Comparison of ENCODE assay signal across 9 cellular contexts in genomic region chr11:62677709-62678108, GRCh38. TPM values are rescaled to one million over a fixed set of nuclear protein-coding genes. Genes with fewer than 3 reads are reported as not detected.
DNase-seq lines count a peak whose midpoint lies in the region; ATAC-seq, FAIRE-seq and TF ChIP-seq lines count a peak whose summit lies in the region.
"Had no signal": no experiment of that assay in that cellular context is flagged by ENCODE, and none has a peak within 500 bp of the region (broad histone marks: within the 10 kb centered on the region; RNA-seq: fewer than 3 reads in every experiment).

No MANE protein-coding gene starts in this region.

- H3K27me3 ChIP-seq in smooth muscle cell (ENCODE audit: low read depth) = no peaks in the 10 kb centered on the region
- H3K27me3 ChIP-seq in pancreas = no peaks in the 10 kb centered on the region

- H3K9me3 Mint-ChIP-seq in activated CD4-positive, alpha-beta T cell treated with anti-CD3 and anti-CD28 coated beads, Interleukin-2, amount 10 ng/mL, durations not matched to agents 7 days and 5 days = no peaks in the 10 kb centered on the region

- H4K20me1 ChIP-seq in smooth muscle cell (ENCODE audit: low read depth) = no peaks in the 10 kb centered on the region

- H3K4me3 ChIP-seq in WI38 (ENCODE audit: low read depth, low read length) (peak overlapping the region; percentile 96), fibroblast of the aortic adventitia (ENCODE audit: low read depth, low read length) (peak overlapping the region; percentile 76), smooth muscle cell (peak overlapping the region; percentile 92), pancreas (peak overlapping the region in 2 of 4 donors; percentile 94 to 97)

- H3K4me1 ChIP-seq in smooth muscle cell (ENCODE audit: low read depth) (peaks cover 7% of the 10 kb centered on the region), pancreas (peaks cover 9 to 21% (median 20%) of the 10 kb centered on the region in 3 donors)

- POLR2A ChIA-PET in activated CD4-positive, alpha-beta T cell treated with anti-CD3 and anti-CD28 coated beads, Interleukin-2, amount 10 ng/mL, durations not matched to agents 7 days and 5 days (lab: Charles Lee) = interaction anchor here (0.7 kb wide), 1 partner anchor 13 kb away, joined by 4 read pairs; the partner anchor contains the start of genes C11orf98 and CSKMT

- peaks cover 27% of the 10 kb centered on the region for H3F3A ChIP-seq in smooth muscle cell (ENCODE audit: low read depth)

- FAIRE-seq in pancreas (lab: Jason Lieb, UNC) = no peak

- no peak for DNase-seq in activated CD4-positive, alpha-beta T cell treated with anti-CD3 and anti-CD28 coated beads, Interleukin-2, amount 10 ng/mL, durations not matched to agents 7 days and 5 days
- no peak for DNase-seq in activated CD4-positive, alpha-beta T cell treated with anti-CD3 and anti-CD28 coated beads, Interleukin-2, amount 50 U/mL, for 1 hour
- DNase-seq in fibroblast of the aortic adventitia (ENCODE audit: low read depth) (no peak), smooth muscle cell (lab: John Stamatoyannopoulos, UW; ENCODE audit: unreplicated experiment) (no peak), DMS 273 (lab: John Stamatoyannopoulos, UW; ENCODE audit: unreplicated experiment) (no peak), pancreas (no peak)
- DNase-seq: activated CD4-positive, alpha-beta T cell treated with anti-CD3 and anti-CD28 coated beads for 4 hours had no signal

- peaks cover 33% of the 10 kb centered on the region for H3K36me3 Mint-ChIP-seq in activated CD4-positive, alpha-beta T cell treated with anti-CD3 and anti-CD28 coated beads, Interleukin-2, amount 10 ng/mL, durations not matched to agents 7 days and 5 days (ENCODE audit: low read depth)

- peak overlapping the region; percentile 90 for H3K4me3 Mint-ChIP-seq in activated CD4-positive, alpha-beta T cell treated with anti-CD3 and anti-CD28 coated beads, Interleukin-2, amount 10 ng/mL, durations not matched to agents 7 days and 5 days

- peak overlapping the region; percentile 95 for H3K9ac ChIP-seq in smooth muscle cell (ENCODE audit: low read depth)

- peaks cover 24% of the 10 kb centered on the region for H3K79me2 ChIP-seq in smooth muscle cell (ENCODE audit: low read depth)

- ATAC-seq in pancreas (no peak), HG02973 (IDR thresholded peaks at IDR 0.05; ENCODE audit: unreplicated experiment) (no peak)

- no peaks in the 10 kb centered on the region for H3K36me3 ChIP-seq in smooth muscle cell (ENCODE audit: low read depth)
- peaks cover 0 to 4% (median 0%) of the 10 kb centered on the region in 3 donors for H3K36me3 ChIP-seq in pancreas

- no peak overlapping the region for H2AFZ ChIP-seq in smooth muscle cell (ENCODE audit: low read depth)

- H3K27ac ChIP-seq in smooth muscle cell (ENCODE audit: low read depth) (peak overlapping the region; percentile 72), pancreas (no peak overlapping the region)

- H3K9me3 ChIP-seq in smooth muscle cell (replicated peaks; ENCODE audit: low read depth) = no peaks in the 10 kb centered on the region
- no peaks in the 10 kb centered on the region for H3K9me3 ChIP-seq in pancreas

- peak overlapping the region; percentile 91 for H3K4me2 ChIP-seq in smooth muscle cell

- CTCF ChIA-PET in activated CD4-positive, alpha-beta T cell treated with anti-CD3 and anti-CD28 coated beads, Interleukin-2, amount 10 ng/mL, durations not matched to agents 7 days and 5 days (lab: Charles Lee) = interaction anchor here (1.0 kb wide), 1 partner anchor 284 kb away, joined by 3 read pairs; no protein-coding TSS in a partner anchor

- TF ChIP-seq CTCF in WI38 (IDR thresholded peaks at IDR 0.05; ENCODE audit: low read depth, low read length) = no peak
- TF ChIP-seq CTCF in fibroblast of the aortic adventitia (IDR thresholded peaks at IDR 0.05; ENCODE audit: insufficient read depth, low read length) = no peak
- no peak for TF ChIP-seq CTCF in smooth muscle cell (IDR thresholded peaks at IDR 0.05; ENCODE audit: borderline replicate concordance, insufficient read depth, poor library complexity, severe bottlenecking)
- no peak for TF ChIP-seq CTCF in pancreas (IDR thresholded peaks at IDR 0.05)

- intact Hi-C loops in pancreas (cut with DNase I) = no loop called here

- H3K4me1 Mint-ChIP-seq in activated CD4-positive, alpha-beta T cell treated with anti-CD3 and anti-CD28 coated beads, Interleukin-2, amount 10 ng/mL, durations not matched to agents 7 days and 5 days = peaks cover 53% of the 10 kb centered on the region

- no peaks in the 10 kb centered on the region for H3K27me3 Mint-ChIP-seq in activated CD4-positive, alpha-beta T cell treated with anti-CD3 and anti-CD28 coated beads, Interleukin-2, amount 10 ng/mL, durations not matched to agents 7 days and 5 days

- 93% methylated on average over 15 of the region's 15 CpGs for WGBS in smooth muscle cell (ENCODE audit: low lambda C conversion rate)
- WGBS in pancreas, 2 donors = 64 to 72% methylated on average over 15 of the region's 15 CpGs

- H3K27ac Mint-ChIP-seq in activated CD4-positive, alpha-beta T cell treated with anti-CD3 and anti-CD28 coated beads, Interleukin-2, amount 10 ng/mL, durations not matched to agents 7 days and 5 days = peak overlapping the region; percentile 92

RNA-seq across cellular contexts. Expression of gene UBXN1, which starts 1.2 kb away (rescaled TPM):
- total RNA-seq in activated CD4-positive, alpha-beta T cell treated with anti-CD3 and anti-CD28 coated beads, Interleukin-2, amount 10 ng/mL, durations not matched to agents 7 days and 5 days = 100 to 1,000 TPM; 126 to 146 TPM
- total RNA-seq in fibroblast of the aortic adventitia (ENCODE audit: low replicate concordance) = 70.7 and 840 TPM in 2 replicates
- total RNA-seq in smooth muscle cell = 52.2 and 58.1 TPM in 2 replicates
- 73.5 and 78.4 TPM in 2 replicates for polyA plus RNA-seq in smooth muscle cell
- total RNA-seq in pancreas = 10 to 100 TPM; 37.7 to 67.7 (median 51.9) TPM
- polyA plus RNA-seq in pancreas = 100 to 1,000 TPM in 1 of 2 donors, 10 to 100 TPM in 1; 86.0 to 104 TPM

RNA-seq across cellular contexts. Expression of gene LBHD1, which starts 5.6 kb away (rescaled TPM):
- 10 to 100 TPM; 19.5 to 21.3 TPM for total RNA-seq in activated CD4-positive, alpha-beta T cell treated with anti-CD3 and anti-CD28 coated beads, Interleukin-2, amount 10 ng/mL, durations not matched to agents 7 days and 5 days
- total RNA-seq in fibroblast of the aortic adventitia (ENCODE audit: low replicate concordance) = 4.2 and 4.5 TPM in 2 replicates
- total RNA-seq in smooth muscle cell = 1.5 and 5.6 TPM in 2 replicates
- polyA plus RNA-seq in smooth muscle cell = 3.9 and 7.7 TPM in 2 replicates
- total RNA-seq in pancreas = 1 to 10 TPM; 1.4 to 4.0 (median 2.8) TPM
- 10 to 100 TPM in 1 of 2 donors, 1 to 10 TPM in 1; 7.1 to 21.7 TPM for polyA plus RNA-seq in pancreas

RNA-seq across cellular contexts. Expression of gene UQCC3, which starts 6.2 kb away (rescaled TPM):
- total RNA-seq in activated CD4-positive, alpha-beta T cell treated with anti-CD3 and anti-CD28 coated beads, Interleukin-2, amount 10 ng/mL, durations not matched to agents 7 days and 5 days = 1 to 10 TPM; 6.7 to 7.4 TPM
- total RNA-seq in fibroblast of the aortic adventitia (ENCODE audit: low replicate concordance) = 6.8 and 31.3 TPM in 2 replicates
- 5.5 and 7.7 TPM in 2 replicates for total RNA-seq in smooth muscle cell
- 14.4 and 16.7 TPM in 2 replicates for polyA plus RNA-seq in smooth muscle cell
- 1 to 10 TPM; 3.2 to 4.9 (median 3.6) TPM for total RNA-seq in pancreas
- 10 to 100 TPM; 14.1 to 17.3 TPM for polyA plus RNA-seq in pancreas

RNA-seq across cellular contexts. Expression of gene LRRN4CL, which starts 11.6 kb away (rescaled TPM):
- under 1 TPM; 0.17 to 0.40 TPM for total RNA-seq in activated CD4-positive, alpha-beta T cell treated with anti-CD3 and anti-CD28 coated beads, Interleukin-2, amount 10 ng/mL, durations not matched to agents 7 days and 5 days
- total RNA-seq in fibroblast of the aortic adventitia (ENCODE audit: low replicate concordance) (39.0 and 62.0 TPM in 2 replicates), smooth muscle cell (0.76 and 1.3 TPM in 2 replicates), pancreas (1 to 10 TPM in 2 of 6 donors, under 1 TPM in 4; 0.16 to 1.6 (median 0.53) TPM)
- polyA plus RNA-seq in smooth muscle cell (not detected in 2 replicates), pancreas (under 1 TPM; 0.23 to 0.76 TPM)

RNA-seq across cellular contexts. Expression of gene CSKMT, which starts 12.6 kb away (rescaled TPM):
- total RNA-seq in activated CD4-positive, alpha-beta T cell treated with anti-CD3 and anti-CD28 coated beads, Interleukin-2, amount 10 ng/mL, durations not matched to agents 7 days and 5 days = 10 to 100 TPM; 11.0 to 18.2 TPM
- total RNA-seq in fibroblast of the aortic adventitia (ENCODE audit: low replicate concordance) = 9.8 and 10.8 TPM in 2 replicates
- 1.3 and 4.9 TPM in 2 replicates for total RNA-seq in smooth muscle cell
- polyA plus RNA-seq in smooth muscle cell = 1.4 and 9.8 TPM in 2 replicates
- total RNA-seq in pancreas = 10 to 100 TPM in 1 of 6 donors, 1 to 10 TPM in 5; 4.0 to 11.0 (median 7.3) TPM
- 10 to 100 TPM; 19.6 to 25.4 TPM for polyA plus RNA-seq in pancreas
